ENCODE assay signal across 1 cellular context in the genomic region with DNA sequence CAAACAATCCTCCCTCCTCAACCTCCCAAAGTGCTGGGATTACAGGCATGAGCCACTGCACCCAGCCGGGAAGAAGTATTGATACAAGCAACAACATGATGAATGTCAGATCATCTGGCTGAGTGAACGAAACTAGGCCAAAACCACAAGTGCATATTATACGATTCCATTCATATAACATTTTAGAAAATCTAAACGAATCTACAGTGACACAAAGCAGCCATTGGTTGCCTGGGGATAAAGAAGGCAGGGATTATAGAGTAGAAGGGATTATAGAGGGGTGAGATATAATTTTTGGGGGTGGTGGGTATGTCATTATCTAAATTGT.
TF ChIP-seq lines count a peak whose summit lies in the region.

No MANE protein-coding gene starts in this region.

TF ChIP-seq in HepG2, 621 proteins besides CTCF, POLR2A, EP300 and RAD21 (continued from another document):
- TF ChIP-seq, protein P1, sequence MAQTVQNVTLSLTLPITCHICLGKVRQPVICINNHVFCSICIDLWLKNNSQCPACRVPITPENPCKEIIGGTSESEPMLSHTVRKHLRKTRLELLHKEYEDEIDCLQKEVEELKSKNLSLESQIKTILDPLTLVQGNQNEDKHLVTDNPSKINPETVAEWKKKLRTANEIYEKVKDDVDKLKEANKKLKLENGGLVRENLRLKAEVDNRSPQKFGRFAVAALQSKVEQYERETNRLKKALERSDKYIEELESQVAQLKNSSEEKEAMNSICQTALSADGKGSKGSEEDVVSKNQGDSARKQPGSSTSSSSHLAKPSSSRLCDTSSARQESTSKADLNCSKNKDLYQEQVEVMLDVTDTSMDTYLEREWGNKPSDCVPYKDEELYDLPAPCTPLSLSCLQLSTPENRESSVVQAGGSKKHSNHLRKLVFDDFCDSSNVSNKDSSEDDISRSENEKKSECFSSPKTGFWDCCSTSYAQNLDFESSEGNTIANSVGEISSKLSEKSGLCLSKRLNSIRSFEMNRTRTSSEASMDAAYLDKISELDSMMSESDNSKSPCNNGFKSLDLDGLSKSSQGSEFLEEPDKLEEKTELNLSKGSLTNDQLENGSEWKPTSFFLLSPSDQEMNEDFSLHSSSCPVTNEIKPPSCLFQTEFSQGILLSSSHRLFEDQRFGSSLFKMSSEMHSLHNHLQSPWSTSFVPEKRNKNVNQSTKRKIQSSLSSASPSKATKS (CRISPR knock-in tag; IDR thresholded peaks at IDR 0.05), result 0 out of 2 replicates have a peak, but pooled peaks have one; percentile 47
- TF ChIP-seq TRIM24 (CRISPR knock-in tag; IDR thresholded peaks at IDR 0.05) (no peak), ZNF775 (CRISPR knock-in tag; IDR thresholded peaks at IDR 0.05; ENCODE audit: borderline replicate concordance) (no peak), TBP (CRISPR knock-in tag; IDR thresholded peaks at IDR 0.05) (no peak), JUND (CRISPR knock-in tag; IDR thresholded peaks at IDR 0.05) (no peak), KLF12 (CRISPR knock-in tag; IDR thresholded peaks at IDR 0.05; ENCODE audit: borderline replicate concordance) (no peak)
